9 cellular contexts compared by ENCODE assay signal in the genomic region with DNA sequence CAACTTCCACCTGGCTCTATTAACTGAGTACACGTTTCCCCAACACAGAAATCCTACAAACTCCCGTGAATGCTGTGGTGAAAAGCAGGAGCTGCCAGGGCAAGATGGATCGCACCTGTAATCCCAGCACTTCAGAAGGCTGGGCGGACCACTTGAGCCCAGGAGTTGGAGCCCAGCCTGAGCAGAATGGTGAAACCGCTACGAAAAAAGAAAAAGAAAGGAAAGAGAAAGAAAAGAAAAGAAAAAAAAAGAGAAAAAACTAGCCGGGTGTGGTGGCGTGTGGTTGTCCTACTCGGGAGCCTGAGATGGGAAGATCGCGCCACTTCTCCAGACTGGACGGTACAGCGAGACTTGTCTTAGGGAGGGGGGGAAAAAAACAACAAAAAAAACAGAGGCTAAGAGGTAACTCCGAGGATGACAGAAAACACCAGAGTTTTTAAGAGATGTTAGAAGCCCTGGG. TPM values are rescaled to one million over a fixed set of nuclear protein-coding genes. Genes with fewer than 3 reads are reported as not detected.
A peak's percentile ranks its signal among the peaks of the same experiment; 100 is the strongest.
DNase-seq lines count a peak whose midpoint lies in the region; ATAC-seq and TF ChIP-seq lines count a peak whose summit lies in the region.
"Not testable (repeated sequence)": the region's sequence is repeated elsewhere in the genome, so short reads cannot be mapped to it uniquely, and the experiment has no call there.
"Had no signal": no experiment of that assay in that cellular context is flagged by ENCODE, and none has a peak within 500 bp of the region (broad histone marks: within the 10 kb centered on the region; RNA-seq: fewer than 3 reads in every experiment).

No MANE protein-coding gene starts in this region.

- H3F3A ChIP-seq in OCI-LY1 (ENCODE audit: insufficient read depth, low read length) = not testable (repeated sequence)

- H3K4me3 Mint-ChIP-seq in activated T-helper 1 cell treated with anti-CD3 and anti-CD28 coated beads, Interleukin-12 subunit alpha, Interleukin-12 subunit beta, Interleukin-2, Interleukin-4 antibody, amounts not matched to agents 30 ng/mL and 10 ng/mL and 1 ng/mL, durations not matched to agents 14 hours and 24 hours and 36 hours = peak overlapping the region; percentile 53
- peak overlapping the region; percentile 78 to 86 for H3K4me3 Mint-ChIP-seq in effector memory CD8-positive, alpha-beta T cell

- H3K36me3 Mint-ChIP-seq in activated T-helper 1 cell treated with anti-CD3 and anti-CD28 coated beads, Interleukin-12 subunit alpha, Interleukin-12 subunit beta, Interleukin-2, Interleukin-4 antibody, amounts not matched to agents 30 ng/mL and 10 ng/mL and 1 ng/mL, durations not matched to agents 14 hours and 24 hours and 36 hours (ENCODE audit: low read depth) = not testable (repeated sequence)
- peaks cover 33% of the 10 kb centered on the region for H3K36me3 Mint-ChIP-seq in effector memory CD8-positive, alpha-beta T cell (ENCODE audit: insufficient read depth)

- H3K27me3 Mint-ChIP-seq in activated T-helper 1 cell treated with anti-CD3 and anti-CD28 coated beads, Interleukin-12 subunit alpha, Interleukin-12 subunit beta, Interleukin-2, Interleukin-4 antibody, amounts not matched to agents 30 ng/mL and 10 ng/mL and 1 ng/mL, durations not matched to agents 14 hours and 24 hours and 36 hours (ENCODE audit: insufficient read depth); effector memory CD8-positive, alpha-beta T cell: not testable (repeated sequence)

- H2AFZ ChIP-seq in OCI-LY1 (ENCODE audit: low read length) = not testable (repeated sequence)
- peak overlapping the region; percentile 60 for H2AFZ ChIP-seq in parathyroid adenoma

- H3K4me1 Mint-ChIP-seq in activated T-helper 1 cell treated with anti-CD3 and anti-CD28 coated beads, Interleukin-12 subunit alpha, Interleukin-12 subunit beta, Interleukin-2, Interleukin-4 antibody, amounts not matched to agents 30 ng/mL and 10 ng/mL and 1 ng/mL, durations not matched to agents 14 hours and 24 hours and 36 hours (ENCODE audit: low read depth); effector memory CD8-positive, alpha-beta T cell (ENCODE audit: low read depth in 2 of 2): not testable (repeated sequence)

- not testable (repeated sequence) for H3K27me3 ChIP-seq in OCI-LY1 (ENCODE audit: insufficient read depth, low read length); parathyroid adenoma (ENCODE audit: control insufficient read depth, insufficient read depth, low read length)

- intact Hi-C loops in activated T-helper 1 cell treated with anti-CD3 and anti-CD28 coated beads, Interleukin-12 subunit alpha, Interleukin-12 subunit beta, Interleukin-2, Interleukin-4 antibody, amounts not matched to agents 30 ng/mL and 10 ng/mL and 1 ng/mL, durations not matched to agents 14 hours and 24 hours and 36 hours (cut with micrococcal nuclease); left colon (cut with DNase I, micrococcal nuclease): not testable (repeated sequence)

- peak; percentile 6 for ATAC-seq in HG03159 (IDR thresholded peaks at IDR 0.05; ENCODE audit: unreplicated experiment)
- ATAC-seq in effector memory CD8-positive, alpha-beta T cell (replicated peaks) = not testable (repeated sequence)
- peak; percentile 17 for ATAC-seq in left colon

- H3K4me2 ChIP-seq in OCI-LY1 (ENCODE audit: low read length) (peak overlapping the region; percentile 66), parathyroid adenoma (ENCODE audit: low read length) (peak overlapping the region; percentile 68)

- not testable (repeated sequence) for H3K9me3 ChIP-seq in OCI-LY1 (ENCODE audit: low read length); parathyroid adenoma (ENCODE audit: control insufficient read depth, low read length)

- H3K4me3 ChIP-seq in OCI-LY1 (ENCODE audit: low read depth, low read length, poor library complexity, severe bottlenecking) (peak overlapping the region; percentile 56), parathyroid adenoma (ENCODE audit: low read depth, low read length) (peak overlapping the region; percentile 57)

- not testable (repeated sequence) for H3K9me2 ChIP-seq in OCI-LY1 (ENCODE audit: low read depth, low read length)

- H3K27ac Mint-ChIP-seq in activated T-helper 1 cell treated with anti-CD3 and anti-CD28 coated beads, Interleukin-12 subunit alpha, Interleukin-12 subunit beta, Interleukin-2, Interleukin-4 antibody, amounts not matched to agents 30 ng/mL and 10 ng/mL and 1 ng/mL, durations not matched to agents 14 hours and 24 hours and 36 hours = peak overlapping the region; percentile 61
- peak overlapping the region; percentile 99 to 100 for H3K27ac Mint-ChIP-seq in effector memory CD8-positive, alpha-beta T cell

- in situ Hi-C loops in G401 (cut with HindIII; ENCODE audit: low sequenced_read_pairs) = not testable (repeated sequence)

- DNase-seq in G401 (ENCODE audit: low spot score) = peak; percentile 50
- DNase-seq in activated T-helper 1 cell treated with anti-CD3 and anti-CD28 coated beads, Interleukin-12 subunit alpha, Interleukin-12 subunit beta, Interleukin-2, Interleukin-4 antibody, amounts not matched to agents 30 ng/mL and 10 ng/mL and 1 ng/mL, durations not matched to agents 14 hours and 24 hours and 36 hours (ENCODE audit: low spot score); effector memory CD8-positive, alpha-beta T cell; left colon: not testable (repeated sequence)

- H3K36me3 ChIP-seq in OCI-LY1 (ENCODE audit: insufficient read depth, low read length); parathyroid adenoma (ENCODE audit: control insufficient read depth, insufficient read depth, low read length): not testable (repeated sequence)

- H4K20me1 ChIP-seq in OCI-LY1 (ENCODE audit: insufficient read depth, low read length) = not testable (repeated sequence)

- H3K9me3 Mint-ChIP-seq in activated T-helper 1 cell treated with anti-CD3 and anti-CD28 coated beads, Interleukin-12 subunit alpha, Interleukin-12 subunit beta, Interleukin-2, Interleukin-4 antibody, amounts not matched to agents 30 ng/mL and 10 ng/mL and 1 ng/mL, durations not matched to agents 14 hours and 24 hours and 36 hours; effector memory CD8-positive, alpha-beta T cell: not testable (repeated sequence)

- not testable (repeated sequence) for H3K4me1 ChIP-seq in OCI-LY1 (ENCODE audit: insufficient read depth, low read length, severe bottlenecking); parathyroid adenoma

- TF ChIP-seq CTCF in OCI-LY1 (IDR thresholded peaks at IDR 0.05; ENCODE audit: low read length); parathyroid adenoma (IDR thresholded peaks at IDR 0.05): not testable (repeated sequence)

- peak overlapping the region; percentile 65 for H3K9ac ChIP-seq in OCI-LY1 (ENCODE audit: low read length)
- not testable (repeated sequence) for H3K9ac ChIP-seq in parathyroid adenoma

- H3K79me2 ChIP-seq in OCI-LY1 (ENCODE audit: insufficient read depth, low read length); parathyroid adenoma: not testable (repeated sequence)

- H3K27ac ChIP-seq in OCI-LY1 (ENCODE audit: low read depth, low read length, poor library complexity, severe bottlenecking) = peak overlapping the region; percentile 89
- peak overlapping the region; percentile 78 for H3K27ac ChIP-seq in parathyroid adenoma

RNA-seq across cellular contexts. Expression of a gene that starts 39.5 kb away (rescaled TPM):
- total RNA-seq in G401 (2014; rRNA removed; shearing (Covaris generic)) = not detected in 2 replicates
- not detected in 2 replicates for total RNA-seq in activated T-helper 1 cell treated with anti-CD3 and anti-CD28 coated beads, Interleukin-12 subunit alpha, Interleukin-12 subunit beta, Interleukin-2, Interleukin-4 antibody, amounts not matched to agents 30 ng/mL and 10 ng/mL and 1 ng/mL, durations not matched to agents 14 hours and 24 hours and 36 hours
- total RNA-seq in left colon = not detected
- total RNA-seq: myocyte, RPMI7951 had no signal
